ENCODE assay signal across 8 cellular contexts in genomic region chr20:12207875-12208274, GRCh38.
DNase-seq lines count a peak whose midpoint lies in the region; ATAC-seq and TF ChIP-seq lines count a peak whose summit lies in the region.

No MANE protein-coding gene starts in this region.

- no peaks in the 10 kb centered on the region for H4K20me1 ChIP-seq in OCI-LY7 (ENCODE audit: insufficient read depth, low read length)

- POLR2A ChIA-PET in OCI-LY7 (lab: Charles Lee), result no interaction called here

- intact Hi-C loops in left ventricle myocardium inferior (cut with micrococcal nuclease) (no loop called here), Right ventricle myocardium superior (cut with DNase I) (no loop called here), OCI-LY7 (cut with micrococcal nuclease; ENCODE audit: unreplicated experiment) (no loop called here), aorta (cut with DNase I) (no loop called here)

- ATAC-seq in Right ventricle myocardium superior (ENCODE audit: poor library complexity) (no peak), aorta (ENCODE audit: low FRiP score) (no peak)

- TF ChIP-seq CTCF in left ventricle myocardium inferior (IDR thresholded peaks at IDR 0.05; ENCODE audit: borderline replicate concordance) (peak; percentile 73), OCI-LY7 (conservative IDR thresholded peaks at IDR 0.05; ENCODE audit: low read length) (peak; percentile 68), tibial nerve (IDR thresholded peaks at IDR 0.05) (peak in 3 of 5 experiments; percentile 12 to 35 (median 14))

- no TSS peak for BruUV-seq in OCI-LY7 (replicated peaks; lab: Mats Ljungman, UMichigan)

- no peaks in the 10 kb centered on the region for H3K36me3 ChIP-seq in left ventricle myocardium inferior
- no peaks in the 10 kb centered on the region for H3K36me3 ChIP-seq in OCI-LY7 (ENCODE audit: insufficient read depth, low read length)
- no peaks in the 10 kb centered on the region for H3K36me3 ChIP-seq in tibial nerve
- no peaks in the 10 kb centered on the region for H3K36me3 ChIP-seq in aorta (ENCODE audit: control insufficient read depth in 1 of 2, insufficient read depth in 2 of 2, low read length in 1 of 2)

- no peaks in the 10 kb centered on the region for H3K9me2 ChIP-seq in OCI-LY7 (ENCODE audit: insufficient read depth, low read length)

- CTCF ChIA-PET in OCI-LY7 (lab: Charles Lee; ENCODE audit: unreplicated experiment), result no interaction called here

- no peaks in the 10 kb centered on the region for H3K4me1 ChIP-seq in left ventricle myocardium inferior
- H3K4me1 ChIP-seq in OCI-LY7 (ENCODE audit: insufficient read depth, low read length, poor library complexity, severe bottlenecking), result no peaks in the 10 kb centered on the region
- no peaks in the 10 kb centered on the region for H3K4me1 ChIP-seq in tibial nerve
- H3K4me1 ChIP-seq in aorta (ENCODE audit: control insufficient read depth in 1 of 2, insufficient read depth in 2 of 2, low read length in 2 of 2), result no peaks in the 10 kb centered on the region

- TF ChIP-seq POLR2A in tibial nerve (IDR thresholded peaks at IDR 0.05), result no peak

- H2AFZ ChIP-seq in OCI-LY7 (ENCODE audit: low read length), result no peak overlapping the region

- H3K9me3 ChIP-seq in left ventricle myocardium inferior (replicated peaks), result peaks cover 19% of the 10 kb centered on the region
- no peaks in the 10 kb centered on the region for H3K9me3 ChIP-seq in OCI-LY7 (ENCODE audit: low read length)
- H3K9me3 ChIP-seq in tibial nerve, result peaks cover 0 to 10% (median 2%) of the 10 kb centered on the region in 4 donors
- H3K9me3 ChIP-seq in aorta (ENCODE audit: control insufficient read depth, low read length), result no peaks in the 10 kb centered on the region

- DNase-seq in left ventricle myocardium inferior, result no peak
- no peak for DNase-seq in Right ventricle myocardium superior
- peak; percentile 4 for DNase-seq in OCI-LY7 (ENCODE audit: low spot score)
- peak; percentile 10 for DNase-seq in fibroblast of the conjunctiva (ENCODE audit: low read depth)
- DNase-seq in tibial nerve (ENCODE audit: low spot score in 2 of 2), result no peak
- no peak for DNase-seq in aorta
- no peak for DNase-seq in DMS79 (lab: John Stamatoyannopoulos, UW)
- no peak for DNase-seq in activated effector memory CD4-positive, alpha-beta T cell treated with Interleukin-2 at 50 U/mL for 16 hours

- TF ChIP-seq EP300 in tibial nerve (IDR thresholded peaks at IDR 0.05), result no peak

- no peak overlapping the region for H3K27ac ChIP-seq in left ventricle myocardium inferior (replicated peaks)
- H3K27ac ChIP-seq in OCI-LY7 (ENCODE audit: low read depth, low read length, poor library complexity, severe bottlenecking), result no peak overlapping the region
- no peak overlapping the region for H3K27ac ChIP-seq in tibial nerve
- H3K27ac ChIP-seq in aorta (ENCODE audit: low read depth in 1 of 2, low read length in 2 of 2), result no peak overlapping the region

- 17 to 23% methylated on average over 1 of the region's 1 CpG for WGBS in tibial nerve, 2 donors
- WGBS in aorta, 2 donors, result 6 to 8% methylated on average over 1 of the region's 1 CpG

- H3K4me3 ChIP-seq in left ventricle myocardium inferior, result no peak overlapping the region
- no peak overlapping the region for H3K4me3 ChIP-seq in OCI-LY7 (ENCODE audit: low read depth, low read length, poor library complexity, severe bottlenecking)
- H3K4me3 ChIP-seq in tibial nerve, result no peak overlapping the region
- no peak overlapping the region for H3K4me3 ChIP-seq in aorta (ENCODE audit: low read length in 2 of 2)

- no peaks in the 10 kb centered on the region for H3K27me3 ChIP-seq in left ventricle myocardium inferior (ENCODE audit: low read depth)
- H3K27me3 ChIP-seq in tibial nerve, result no peaks in the 10 kb centered on the region
- H3K27me3 ChIP-seq in aorta (ENCODE audit: control insufficient read depth in 1 of 2, insufficient read depth in 2 of 2, low read length in 1 of 2), result no peaks in the 10 kb centered on the region

- no peaks in the 10 kb centered on the region for H3K79me2 ChIP-seq in OCI-LY7 (ENCODE audit: insufficient read depth, low read depth, low read length)

- H3K4me2 ChIP-seq in OCI-LY7 (ENCODE audit: low read length), result no peak overlapping the region

Comparison
In these comparisons a context has a peak if more than half of its experiments do, and no peak if none do; other contexts are left out.
1. DNase-seq: peak in OCI-LY7 (single experiment) and fibroblast of the conjunctiva (single experiment); none in left ventricle myocardium inferior (single experiment), Right ventricle myocardium superior (single experiment), tibial nerve (0 of 2), aorta (0 of 2), DMS79 (single experiment) and activated effector memory CD4-positive, alpha-beta T cell treated with Interleukin-2 at 50 U/mL for 16 hours (single experiment).
2. CTCF ChIP-seq: peak in every context shown above with its lines; median percentile 73 in left ventricle myocardium inferior; 68 in OCI-LY7; 14 in tibial nerve.